29 cellular contexts compared by ENCODE assay signal in the genomic region with DNA sequence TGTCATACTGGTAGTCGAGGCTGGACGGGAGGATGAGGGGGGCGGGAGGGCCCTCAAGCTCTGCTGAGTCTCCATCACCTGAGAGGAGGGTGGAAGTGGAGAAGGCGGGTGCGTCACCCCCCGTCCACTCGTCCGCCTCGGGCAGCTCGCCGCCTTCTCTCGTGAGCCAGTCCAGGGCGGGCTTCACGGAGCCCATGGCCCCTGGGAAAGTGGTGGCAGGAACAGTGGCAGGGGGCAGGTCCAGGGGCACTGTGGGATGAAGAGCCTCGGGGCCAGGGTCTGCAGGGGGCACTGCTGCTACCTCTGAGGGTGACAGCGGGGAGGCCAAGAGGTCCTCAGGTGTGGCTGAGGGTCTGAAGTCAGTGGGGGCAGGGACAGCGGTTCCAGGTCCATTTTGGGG. TPM values are rescaled to one million over a fixed set of nuclear protein-coding genes. Genes with fewer than 3 reads are reported as not detected.
"Had no signal": no experiment of that assay in that cellular context is flagged by ENCODE, and none has a peak within 500 bp of the region (broad histone marks: within the 10 kb centered on the region; RNA-seq: fewer than 3 reads in every experiment).

No MANE protein-coding gene starts in this region.

- FAIRE-seq: frontal cortex had no signal

- H3K9me3 ChIP-seq: ascending aorta, breast epithelium had no signal

- H3K27me3 ChIP-seq: ascending aorta, breast epithelium, cardiac muscle cell, dorsolateral prefrontal cortex had no signal

- H3K27ac ChIP-seq: ascending aorta, breast epithelium, cardiac muscle cell, coronary artery had no signal

- ATAC-seq: activated CD4-positive, alpha-beta T cell treated with anti-CD3 and anti-CD28 coated beads for 36 hours; activated CD8-positive, alpha-beta memory T cell treated with anti-CD3 and anti-CD28 coated beads, Interleukin-2, amount 10 ng/mL, durations not matched to agents 7 days and 5 days; activated CD8-positive, alpha-beta T cell treated with anti-CD3 and anti-CD28 coated beads, Interleukin-2, amount 10 ng/mL, durations not matched to agents 7 days and 5 days; activated naive CD4-positive, alpha-beta T cell treated with anti-CD3 and anti-CD28 coated beads, Interleukin-2, amount 50 U/mL, for 72 hours; esophagus mucosa had no signal

- DNase-seq: activated CD4-positive, alpha-beta memory T cell treated with anti-CD3 and anti-CD28 coated beads for 36 hours; activated CD4-positive, alpha-beta T cell treated with anti-CD3 and anti-CD28 coated beads for 36 hours; activated CD4-positive, alpha-beta T cell treated with anti-CD3 and anti-CD28 coated beads, Interleukin-2, amount 10 ng/mL, durations not matched to agents 24 days and 14 days; activated CD4-positive, CD25-positive, alpha-beta regulatory T cell; activated CD4-positive, CD25-positive, alpha-beta regulatory T cell treated with anti-CD3 and anti-CD28 coated beads, Interleukin-2, amount 50 U/mL, for 72 hours; activated CD8-positive, alpha-beta memory T cell treated with anti-CD3 and anti-CD28 coated beads, Interleukin-2, amount 10 ng/mL, durations not matched to agents 7 days and 5 days; activated CD8-positive, alpha-beta memory T cell treated with anti-CD3 and anti-CD28 coated beads, Interleukin-2, amount 50 U/mL, for 4 hours; activated CD8-positive, alpha-beta T cell treated with anti-CD3 and anti-CD28 coated beads, Interleukin-2, amount 10 ng/mL, durations not matched to agents 7 days and 5 days; activated effector memory CD4-positive, alpha-beta T cell treated with anti-CD3 and anti-CD28 coated beads, Interleukin-2, amount 50 U/mL, for 16 hours; activated naive CD4-positive, alpha-beta T cell treated with anti-CD3 and anti-CD28 coated beads for 36 hours; activated naive CD8-positive, alpha-beta T cell treated with anti-CD3 and anti-CD28 coated beads, Interleukin-2, amount 10 ng/mL, durations not matched to agents 7 days and 5 days; activated T-cell treated with anti-CD3 and anti-CD28 coated beads, Interleukin-2, amount 50 U/mL, for 1 hour; activated T-cell treated with anti-CD3 and anti-CD28 coated beads, Interleukin-2, amount 50 U/mL, for 48 hours; dorsolateral prefrontal cortex; effector memory CD4-positive, alpha-beta T cell; endodermal cell; foreskin fibroblast; T-helper 2 cell had no signal

- H3K4me3 ChIP-seq: ascending aorta, breast epithelium, cardiac muscle cell, coronary artery, dorsolateral prefrontal cortex had no signal

RNA-seq across cellular contexts. Expression of gene FBXW12, which starts 47.6 kb away (rescaled TPM):
- total RNA-seq: activated CD4-positive, alpha-beta memory T cell treated with anti-CD3 and anti-CD28 coated beads for 36 hours; activated CD8-positive, alpha-beta memory T cell treated with anti-CD3 and anti-CD28 coated beads for 36 hours; activated CD8-positive, alpha-beta memory T cell treated with anti-CD3 and anti-CD28 coated beads, Interleukin-2, amount 10 ng/mL, durations not matched to agents 7 days and 5 days; activated CD8-positive, alpha-beta T cell treated with anti-CD3 and anti-CD28 coated beads, Interleukin-2, amount 10 ng/mL, durations not matched to agents 7 days and 5 days; activated naive CD4-positive, alpha-beta T cell treated with anti-CD3 and anti-CD28 coated beads for 36 hours; activated naive CD4-positive, alpha-beta T cell treated with anti-CD3 and anti-CD28 coated beads, Interleukin-2, amount 50 U/mL, for 72 hours; activated naive CD8-positive, alpha-beta T cell treated with anti-CD3 and anti-CD28 coated beads, Interleukin-2, amount 10 ng/mL, durations not matched to agents 7 days and 5 days; activated T-helper 1 cell treated with anti-CD3 and anti-CD28 coated beads, Interleukin-12 subunit alpha, Interleukin-12 subunit beta, Interleukin-2, Interleukin-4 antibody, amounts not matched to agents 30 ng/mL and 10 ng/mL and 1 ng/mL, durations not matched to agents 14 hours and 24 hours and 36 hours; activated T-helper 2 cell treated with anti-CD3 and anti-CD28 coated beads, Interferon-gamma antibody, Interleukin-2, Interleukin-4, amounts not matched to agents 10 μg/mL and 5 μg/mL and 100 μg/mL, durations not matched to agents 14 hours and 24 hours and 36 hours; ascending aorta; esophagus mucosa; T-helper 1 cell treated with Interleukin-12 subunit alpha and Interleukin-12 subunit beta and Interleukin-4 antibody, amounts not matched to agents 30 ng/mL and 1 ng/mL, for 36 hours had no signal
